Comparison of ENCODE assay signal across 12 cellular contexts in genomic region chr14:54348923-54349615, GRCh38. TPM values are rescaled to one million over a fixed set of nuclear protein-coding genes. Genes with fewer than 3 reads are reported as not detected.
A peak's percentile ranks its signal among the peaks of the same experiment; 100 is the strongest.
DNase-seq lines count a peak whose midpoint lies in the region; ATAC-seq and TF ChIP-seq lines count a peak whose summit lies in the region.
"Had no signal": no experiment of that assay in that cellular context is flagged by ENCODE, and none has a peak within 500 bp of the region (broad histone marks: within the 10 kb centered on the region; RNA-seq: fewer than 3 reads in every experiment).

No MANE protein-coding gene starts in this region.

- ATAC-seq in GM21529 (IDR thresholded peaks at IDR 0.05; ENCODE audit: unreplicated experiment), result no peak
- ATAC-seq: natural killer cell treated with Interleukin-12 subunit alpha and Interleukin-12 subunit beta and Interleukin-15 and Interleukin-18, amount 100 ng/mL, for 72 hours had no signal

- no peaks in the 10 kb centered on the region for H3K27me3 ChIP-seq in mucosa of stomach (ENCODE audit: control insufficient read depth, insufficient read depth, low read length)

- DNase-seq in NCI-H2227 treated with DMSO at 0.1 percent for 48 hours (lab: John Stamatoyannopoulos, UW) (peak; percentile 16), coronary artery (ENCODE audit: low spot score) (no peak), type B pancreatic cell (ENCODE audit: extremely low spot score, unreplicated experiment) (no peak), nucleus accumbens (lab: John Stamatoyannopoulos, UW) (no peak), HK-2 (ENCODE audit: unreplicated experiment) (no peak)
- DNase-seq: activated CD4-positive, alpha-beta T cell treated with anti-CD3 and anti-CD28 coated beads for 48 hours; activated gamma-delta T cell treated with Interleukin-2 at 50 U/mL for 16 hours; NCI-H510A; SK-N-SH had no signal

- peaks cover 14% of the 10 kb centered on the region for H3K27me3 Mint-ChIP-seq in type B pancreatic cell

- H3K4me1 ChIP-seq in mucosa of stomach (ENCODE audit: control insufficient read depth, insufficient read depth, low read length), result peaks cover 8% of the 10 kb centered on the region

- peak overlapping the region; percentile 62 for H3K4me3 ChIP-seq in coronary artery
- H3K4me3 ChIP-seq in mucosa of stomach (ENCODE audit: low read length), result no peak overlapping the region

- H3K9me3 Mint-ChIP-seq in type B pancreatic cell, result no peaks in the 10 kb centered on the region
- H3K9me3 Mint-ChIP-seq: natural killer cell treated with Interleukin-12 subunit alpha and Interleukin-12 subunit beta and Interleukin-15 and Interleukin-18, amount 100 ng/mL, for 72 hours had no signal

- peak overlapping the region; percentile 46 for H3K4me3 Mint-ChIP-seq in type B pancreatic cell
- H3K4me3 Mint-ChIP-seq: natural killer cell treated with Interleukin-12 subunit alpha and Interleukin-12 subunit beta and Interleukin-15 and Interleukin-18, amount 100 ng/mL, for 72 hours had no signal

- H3K27ac ChIP-seq in coronary artery, result peak overlapping the region in 1 of 2 donors; percentile 66

- H3K36me3 Mint-ChIP-seq in type B pancreatic cell, result no peaks in the 10 kb centered on the region
- H3K36me3 Mint-ChIP-seq: natural killer cell treated with Interleukin-12 subunit alpha and Interleukin-12 subunit beta and Interleukin-15 and Interleukin-18, amount 100 ng/mL, for 72 hours had no signal

- H3K27ac Mint-ChIP-seq in type B pancreatic cell, result peak overlapping the region; percentile 46
- H3K27ac Mint-ChIP-seq: natural killer cell treated with Interleukin-12 subunit alpha and Interleukin-12 subunit beta and Interleukin-15 and Interleukin-18, amount 100 ng/mL, for 72 hours had no signal

- no peaks in the 10 kb centered on the region for H3K9me3 ChIP-seq in mucosa of stomach (ENCODE audit: control insufficient read depth, low read length)
- H3K9me3 ChIP-seq: SK-N-SH had no signal

- H3K4me1 Mint-ChIP-seq in type B pancreatic cell (ENCODE audit: unreplicated experiment), result peaks cover 29% of the 10 kb centered on the region

- no peak for TF ChIP-seq CTCF in coronary artery (IDR thresholded peaks at IDR 0.05)
- TF ChIP-seq CTCF in type B pancreatic cell (conservative IDR thresholded peaks at IDR 0.05), result no peak

- H3K9ac ChIP-seq in mucosa of stomach (ENCODE audit: low read length), result peak overlapping the region; percentile 12
- H3K9ac ChIP-seq: SK-N-SH had no signal

- no peaks in the 10 kb centered on the region for H3K36me3 ChIP-seq in mucosa of stomach (ENCODE audit: control insufficient read depth, insufficient read depth, low read length)

RNA-seq across cellular contexts. Expression of gene CDKN3, which starts 47.7 kb away (rescaled TPM):
- total RNA-seq in type B pancreatic cell (ENCODE audit: low replicate concordance), result 10.2 and 31.0 TPM in 2 replicates
